Comparison of ENCODE assay signal across 17 cellular contexts in the genomic region with DNA sequence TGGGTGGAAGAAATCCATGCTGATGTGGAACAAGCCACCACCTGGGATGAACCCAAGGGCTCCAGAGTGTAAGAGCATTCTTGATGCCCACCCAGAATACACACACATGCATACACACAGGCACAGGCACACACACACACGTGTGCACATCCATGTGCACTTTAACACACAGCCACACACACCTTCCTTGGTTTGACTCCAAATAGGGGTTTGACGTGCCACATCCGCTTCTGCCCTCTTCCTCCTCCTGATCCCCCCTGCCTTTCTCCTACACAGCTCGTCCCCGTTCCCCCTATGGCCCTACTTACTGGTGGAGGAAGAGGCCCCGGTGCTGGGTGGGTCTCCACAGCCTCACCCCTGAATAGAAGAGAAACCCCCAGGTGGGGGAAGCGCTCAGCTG. TPM values are rescaled to one million over a fixed set of nuclear protein-coding genes. Genes with fewer than 3 reads are reported as not detected.
A peak's percentile ranks its signal among the peaks of the same experiment; 100 is the strongest.
DNase-seq lines count a peak whose midpoint lies in the region; ATAC-seq, FAIRE-seq and TF ChIP-seq lines count a peak whose summit lies in the region.
"Had no signal": no experiment of that assay in that cellular context is flagged by ENCODE, and none has a peak within 500 bp of the region (broad histone marks: within the 10 kb centered on the region; RNA-seq: fewer than 3 reads in every experiment).

No MANE protein-coding gene starts in this region.

- DNase-seq in activated naive CD4-positive, alpha-beta T cell treated with anti-CD3 and anti-CD28 coated beads, Interleukin-2, amount 10 ng/mL, durations not matched to agents 7 days and 5 days, result peak; percentile 38
- no peak for DNase-seq in activated naive CD4-positive, alpha-beta T cell treated with Interleukin-2 at 50 U/mL for 16 hours
- DNase-seq in GM12878 (ENCODE audit: low read depth, low spot score) (no peak), DMS 273 (lab: John Stamatoyannopoulos, UW; ENCODE audit: unreplicated experiment) (no peak), CD1c-positive myeloid dendritic cell (ENCODE audit: extremely low spot score) (no peak)
- no peak for DNase-seq in stimulated activated naive CD8-positive, alpha-beta T cell treated with anti-CD3 and anti-CD28 coated beads, Interleukin-15, amount 100 ng/mL, for 72 hours
- DNase-seq: GOT3, NCI-H146, NCI-H2227 treated with DMSO at 0.1 percent for 48 hours had no signal

- H3K36me3 Mint-ChIP-seq in activated naive CD4-positive, alpha-beta T cell treated with anti-CD3 and anti-CD28 coated beads, Interleukin-2, amount 10 ng/mL, durations not matched to agents 7 days and 5 days, result peaks cover 1% of the 10 kb centered on the region

- RAD21 ChIA-PET in GM12878 (lab: Charles Lee; ENCODE audit: unreplicated experiment), result interaction anchor here (1.2 to 2.7 kb wide), 5 partner anchors 12 to 53 kb away, joined by 3 to 14 read pairs (median 9); a partner anchor contains a TSS

- peak overlapping the region; percentile 58 for H3K4me3 ChIP-seq in OCI-LY3 (ENCODE audit: low read length)
- no peak overlapping the region; the same call in 1 of the 2 replicates for H3K4me3 ChIP-seq in GM12878
- H3K4me3 ChIP-seq: right atrium auricular region had no signal

- ATAC-seq in GM12878 (peak; percentile 51), HG02759 (IDR thresholded peaks at IDR 0.05; ENCODE audit: unreplicated experiment) (no peak)
- peak; percentile 41 for ATAC-seq in stimulated activated naive CD8-positive, alpha-beta T cell treated with anti-CD3 and anti-CD28 coated beads, Interleukin-15, amount 100 ng/mL, for 72 hours

- SMC1A ChIA-PET in GM12878 (lab: Charles Lee; ENCODE audit: uncharacterized antibody, unreplicated experiment), result interaction anchor here (0.7 to 2.3 kb wide), 7 partner anchors 19 to 69 kb away, joined by 3 to 13 read pairs (median 3); a partner anchor contains a TSS

- 29% methylated on average over 7 of the region's 7 CpGs for WGBS in GM12878 (ENCODE audit: insufficient coverage, insufficient replicate concordance, low lambda C conversion rate, missing lambda C conversion rate)

- H3K79me2 ChIP-seq in OCI-LY3 (ENCODE audit: low read length) (no peaks in the 10 kb centered on the region), GM12878 (ENCODE audit: control insufficient read depth, insufficient read depth, low read length) (no peaks in the 10 kb centered on the region)

- in situ Hi-C loops in GM12878 (cut with MboI), result no loop called here

- H3K4me3 Mint-ChIP-seq in activated naive CD4-positive, alpha-beta T cell treated with anti-CD3 and anti-CD28 coated beads, Interleukin-2, amount 10 ng/mL, durations not matched to agents 7 days and 5 days, result peak overlapping the region; percentile 15
- H3K4me3 Mint-ChIP-seq in stimulated activated naive CD8-positive, alpha-beta T cell treated with anti-CD3 and anti-CD28 coated beads, Interleukin-15, amount 100 ng/mL, for 72 hours, result peak overlapping the region; percentile 71 to 73

- H3K36me3 ChIP-seq in OCI-LY3 (replicated peaks; ENCODE audit: low read depth, low read length), result no peaks in the 10 kb centered on the region
- H3K36me3 ChIP-seq in GM12878 (ENCODE audit: control insufficient read depth in 2 of 2, insufficient read depth in 2 of 2, low read length in 1 of 2), result no peaks in the 10 kb centered on the region
- H3K36me3 ChIP-seq: right atrium auricular region had no signal

- no peak for TF ChIP-seq CTCF in OCI-LY3 (IDR thresholded peaks at IDR 0.05; ENCODE audit: low read depth, low read length)
- no peak for TF ChIP-seq CTCF in GM12878 (IDR thresholded peaks at IDR 0.05 in 2 of 3, conservative IDR thresholded peaks at IDR 0.05 in 1 of 3; ENCODE audit: control insufficient read depth in 2 of 3, extremely low read depth in 1 of 3, insufficient read depth in 1 of 3, low read depth in 3 of 3, low read length in 3 of 3)

- TF ChIP-seq POLR2A in GM12878 (IDR thresholded peaks at IDR 0.05; ENCODE audit: low read depth, low read length), result no peak

- no peaks in the 10 kb centered on the region for H3K9me3 Mint-ChIP-seq in activated naive CD4-positive, alpha-beta T cell treated with anti-CD3 and anti-CD28 coated beads, Interleukin-2, amount 10 ng/mL, durations not matched to agents 7 days and 5 days
- H3K9me3 Mint-ChIP-seq in stimulated activated naive CD8-positive, alpha-beta T cell treated with anti-CD3 and anti-CD28 coated beads, Interleukin-15, amount 100 ng/mL, for 72 hours, result peaks cover 6 to 8% of the 10 kb centered on the region in 2 donors

- peaks cover 46% of the 10 kb centered on the region for H3K4me1 Mint-ChIP-seq in activated naive CD4-positive, alpha-beta T cell treated with anti-CD3 and anti-CD28 coated beads, Interleukin-2, amount 10 ng/mL, durations not matched to agents 7 days and 5 days
- H3K4me1 Mint-ChIP-seq in stimulated activated naive CD8-positive, alpha-beta T cell treated with anti-CD3 and anti-CD28 coated beads, Interleukin-15, amount 100 ng/mL, for 72 hours, result peaks cover 47% of the 10 kb centered on the region

- FAIRE-seq in GM12878 (lab: Jason Lieb, UNC), result no peak

- TF ChIP-seq EP300 in GM12878 (IDR thresholded peaks at IDR 0.05; ENCODE audit: borderline replicate concordance in 1 of 2, control insufficient read depth in 1 of 2, low read depth in 2 of 2, low read length in 2 of 2), result no peak

- intact Hi-C loops in GM12878 (cut with micrococcal nuclease; ENCODE audit: unreplicated experiment), result no loop called here

- TF ChIP-seq RAD21 in GM12878 (IDR thresholded peaks at IDR 0.05; ENCODE audit: insufficient read depth, low read depth, low read length), result no peak

- H2AFZ ChIP-seq in OCI-LY3 (ENCODE audit: low read depth, low read length), result 0 out of 2 replicates have a peak overlapping the region, but pooled peaks have one; percentile 54
- H2AFZ ChIP-seq in GM12878 (ENCODE audit: control insufficient read depth, low read depth, low read length), result no peak overlapping the region

- H4K20me1 ChIP-seq in OCI-LY3 (ENCODE audit: insufficient read depth, low read length), result no peaks in the 10 kb centered on the region
- no peaks in the 10 kb centered on the region for H4K20me1 ChIP-seq in GM12878 (ENCODE audit: control insufficient read depth, insufficient read depth)

- H3K9me3 ChIP-seq in OCI-LY3 (ENCODE audit: insufficient read depth, low read length) (no peaks in the 10 kb centered on the region), GM12878 (replicated peaks; ENCODE audit: control insufficient read depth, insufficient read depth, low read length) (no peaks in the 10 kb centered on the region)
- H3K9me3 ChIP-seq: right atrium auricular region had no signal

- H3K4me1 ChIP-seq in OCI-LY3 (ENCODE audit: low read length) (peaks cover 21% of the 10 kb centered on the region), GM12878 (ENCODE audit: control insufficient read depth, insufficient read depth, low read length) (peaks cover 18% of the 10 kb centered on the region)
- H3K4me1 ChIP-seq: right atrium auricular region had no signal

- POLR2A ChIA-PET in GM12878 (lab: Charles Lee), result interaction anchor here (0.7 to 1.8 kb wide), 4 partner anchors 20 to 53 kb away, joined by 3 to 7 read pairs (median 4); a partner anchor contains a TSS

- no peaks in the 10 kb centered on the region for H3K27me3 ChIP-seq in OCI-LY3 (ENCODE audit: low read depth, low read length)
- H3K27me3 ChIP-seq in GM12878 (replicated peaks in 1 of 2; ENCODE audit: control insufficient read depth in 2 of 2, insufficient read depth in 2 of 2, low read length in 1 of 2), result no peaks in the 10 kb centered on the region
- H3K27me3 ChIP-seq: right atrium auricular region had no signal

- no TSS peak for BruUV-seq in GM12878 (replicated peaks; lab: Mats Ljungman, UMichigan)

- H3K9ac ChIP-seq in OCI-LY3 (ENCODE audit: low read length), result no peak overlapping the region
- no peak overlapping the region for H3K9ac ChIP-seq in GM12878 (ENCODE audit: control insufficient read depth, insufficient read depth, low read length)

- H3K27ac Mint-ChIP-seq in activated naive CD4-positive, alpha-beta T cell treated with anti-CD3 and anti-CD28 coated beads, Interleukin-2, amount 10 ng/mL, durations not matched to agents 7 days and 5 days, result peak overlapping the region; percentile 92
- H3K27ac Mint-ChIP-seq in stimulated activated naive CD8-positive, alpha-beta T cell treated with anti-CD3 and anti-CD28 coated beads, Interleukin-15, amount 100 ng/mL, for 72 hours, result peak overlapping the region; percentile 55 to 61

- H3K27ac ChIP-seq in OCI-LY3 (ENCODE audit: low read length) (no peak overlapping the region), GM12878 (ENCODE audit: control insufficient read depth, insufficient read depth) (no peak overlapping the region)
- H3K27ac ChIP-seq: right atrium auricular region had no signal

- H3K4me2 ChIP-seq in OCI-LY3 (ENCODE audit: low read length), result peak overlapping the region; percentile 77
- H3K4me2 ChIP-seq in GM12878 (ENCODE audit: control insufficient read depth, insufficient read depth), result peak overlapping the region; percentile 36

- CTCF ChIA-PET in activated naive CD4-positive, alpha-beta T cell treated with anti-CD3 and anti-CD28 coated beads, Interleukin-2, amount 10 ng/mL, durations not matched to agents 7 days and 5 days (lab: Charles Lee), result interaction anchor here (0.8 to 2.6 kb wide), 3 partner anchors 19 to 34 kb away, joined by 3 to 12 read pairs (median 3); a partner anchor contains a TSS
- CTCF ChIA-PET in GM12878 (lab: Yijun Ruan, JAX), result interaction anchor here (1.1 to 1.7 kb wide), 3 partner anchors 12 to 33 kb away, joined by 3 to 12 read pairs (median 4); a partner anchor contains a TSS

- H3K27me3 Mint-ChIP-seq in activated naive CD4-positive, alpha-beta T cell treated with anti-CD3 and anti-CD28 coated beads, Interleukin-2, amount 10 ng/mL, durations not matched to agents 7 days and 5 days, result peaks cover 11% of the 10 kb centered on the region
- H3K27me3 Mint-ChIP-seq in stimulated activated naive CD8-positive, alpha-beta T cell treated with anti-CD3 and anti-CD28 coated beads, Interleukin-15, amount 100 ng/mL, for 72 hours, result no peaks in the 10 kb centered on the region

RNA-seq across cellular contexts. Expression of a gene that starts 16.0 kb away (rescaled TPM):
- not detected in 2 replicates for total RNA-seq in GM12878 (2013; cell fraction: nucleolus; rRNA removed)
- total RNA-seq in GM12878 (2014; rRNA removed), result 0.28 and 0.33 TPM in 2 replicates
- not detected in 2 replicates for total RNA-seq in GM12878 (2014; rRNA removed; fragmentation: Illumina TruSeq; extraction: Trizol)
- 0.05 TPM in 2 replicates for total RNA-seq in GM12878 (2021)
- polyA plus RNA-seq in GM12878 (2011; ENCODE audit: low read depth), result not detected
- polyA plus RNA-seq in GM12878 (2011; rRNA removed), result 0.14 and 0.57 TPM in 2 replicates
- polyA plus RNA-seq in GM12878 (2011; cell fraction: cytosol; rRNA removed), result 0.42 and 0.45 TPM in 2 replicates
- polyA plus RNA-seq in GM12878 (2011; cell fraction: nucleus; rRNA removed), result 2.0 and 2.6 TPM in 2 replicates
- 0.07 TPM in 1 of 2 replicates, not detected in the other for polyA plus RNA-seq in GM12878 (2012)
- 0.09 and 0.33 TPM in 2 replicates for polyA plus RNA-seq in GM12878 (2014; fragmentation: Illumina TruSeq; extraction: Trizol)
- 1 to 10 TPM in 1 of 2 experiments, under 1 TPM in 1; 0.24 to 1.1 TPM for polyA plus RNA-seq in GM12878 (2014; fragmentation: Nextera tagmentation; extraction: Ambion mirVana)
- 0.03 and 0.09 TPM in 2 replicates for polyA plus RNA-seq in GM12878 (2014; rRNA removed)
- polyA plus RNA-seq in GM12878 (2016; fragmentation: Nextera tagmentation; extraction: Ambion mirVana), result under 1 TPM; 0.19 to 0.60 TPM
- polyA minus RNA-seq in GM12878 (2011; rRNA and poly(A)+ RNA removed), result 0.07 and 0.15 TPM in 2 replicates
- not detected in 2 replicates for polyA minus RNA-seq in GM12878 (2011; cell fraction: cytosol; rRNA and poly(A)+ RNA removed)
- 0.24 TPM in 1 of 2 replicates, not detected in the other for polyA minus RNA-seq in GM12878 (2011; cell fraction: nucleus; rRNA and poly(A)+ RNA removed)
- total RNA-seq: activated CD8-positive, alpha-beta memory T cell treated with anti-CD3 and anti-CD28 coated beads for 36 hours; G401; kidney epithelial cell; LHCN-M2; mesenteric fat pad; right atrium auricular region had no signal

RNA-seq across cellular contexts. Expression of a gene that starts 19.3 kb away (rescaled TPM):
- 90.9 and 92.9 TPM in 2 replicates for total RNA-seq in GM12878 (2013; cell fraction: nucleolus; rRNA removed)
- total RNA-seq in GM12878 (2014; rRNA removed), result 76.6 and 76.9 TPM in 2 replicates
- total RNA-seq in GM12878 (2014; rRNA removed; fragmentation: Illumina TruSeq; extraction: Trizol), result 53.1 and 56.2 TPM in 2 replicates
- 51.3 and 55.4 TPM in 2 replicates for total RNA-seq in GM12878 (2021)
- polyA plus RNA-seq in GM12878 (2011; ENCODE audit: low read depth), result 34.9 TPM
- 78.9 and 98.0 TPM in 2 replicates for polyA plus RNA-seq in GM12878 (2011; rRNA removed)
- polyA plus RNA-seq in GM12878 (2011; cell fraction: cytosol; rRNA removed), result 113 and 116 TPM in 2 replicates
- polyA plus RNA-seq in GM12878 (2011; cell fraction: nucleus; rRNA removed), result 88.8 and 94.5 TPM in 2 replicates
- 63.5 and 63.9 TPM in 2 replicates for polyA plus RNA-seq in GM12878 (2012)
- polyA plus RNA-seq in GM12878 (2014; fragmentation: Illumina TruSeq; extraction: Trizol), result 52.1 and 54.9 TPM in 2 replicates
- polyA plus RNA-seq in GM12878 (2014; fragmentation: Nextera tagmentation; extraction: Ambion mirVana), result 10 to 100 TPM; 16.3 to 21.1 TPM
- polyA plus RNA-seq in GM12878 (2014; rRNA removed), result 62.7 and 69.3 TPM in 2 replicates
- 10 to 100 TPM; 58.7 to 59.2 TPM for polyA plus RNA-seq in GM12878 (2016; fragmentation: Nextera tagmentation; extraction: Ambion mirVana)
- polyA minus RNA-seq in GM12878 (2011; rRNA and poly(A)+ RNA removed), result 61.8 and 105 TPM in 2 replicates
- polyA minus RNA-seq in GM12878 (2011; cell fraction: cytosol; rRNA and poly(A)+ RNA removed), result 24.5 and 33.2 TPM in 2 replicates
- polyA minus RNA-seq in GM12878 (2011; cell fraction: nucleus; rRNA and poly(A)+ RNA removed), result 42.2 and 50.8 TPM in 2 replicates

RNA-seq across cellular contexts. Expression of a gene that starts 54.2 kb away (rescaled TPM):
- total RNA-seq in GM12878 (2013; cell fraction: nucleolus; rRNA removed), result 30.7 and 31.8 TPM in 2 replicates
- 110 and 114 TPM in 2 replicates for total RNA-seq in GM12878 (2014; rRNA removed)
- total RNA-seq in GM12878 (2014; rRNA removed; fragmentation: Illumina TruSeq; extraction: Trizol), result 95.7 and 99.0 TPM in 2 replicates
- total RNA-seq in GM12878 (2021), result 207 and 213 TPM in 2 replicates
- 69.2 TPM for polyA plus RNA-seq in GM12878 (2011; ENCODE audit: low read depth)
- polyA plus RNA-seq in GM12878 (2011; rRNA removed), result 93.8 and 132 TPM in 2 replicates
- polyA plus RNA-seq in GM12878 (2011; cell fraction: cytosol; rRNA removed), result 229 and 233 TPM in 2 replicates
- polyA plus RNA-seq in GM12878 (2011; cell fraction: nucleus; rRNA removed), result 92.8 and 95.5 TPM in 2 replicates
- 98.4 and 98.9 TPM in 2 replicates for polyA plus RNA-seq in GM12878 (2012)
- 77.8 and 158 TPM in 2 replicates for polyA plus RNA-seq in GM12878 (2014; fragmentation: Illumina TruSeq; extraction: Trizol)
- 10 to 100 TPM in 1 of 2 experiments, 1 to 10 TPM in 1; 5.6 to 14.7 TPM for polyA plus RNA-seq in GM12878 (2014; fragmentation: Nextera tagmentation; extraction: Ambion mirVana)
- 157 and 182 TPM in 2 replicates for polyA plus RNA-seq in GM12878 (2014; rRNA removed)
- 100 to 1,000 TPM; 106 to 113 TPM for polyA plus RNA-seq in GM12878 (2016; fragmentation: Nextera tagmentation; extraction: Ambion mirVana)
- polyA minus RNA-seq in GM12878 (2011; rRNA and poly(A)+ RNA removed), result 70.2 and 111 TPM in 2 replicates
- polyA minus RNA-seq in GM12878 (2011; cell fraction: cytosol; rRNA and poly(A)+ RNA removed), result 55.7 and 58.5 TPM in 2 replicates
- polyA minus RNA-seq in GM12878 (2011; cell fraction: nucleus; rRNA and poly(A)+ RNA removed), result 15.0 and 24.8 TPM in 2 replicates
